Comparison of ENCODE assay signal across 9 cellular contexts in genomic region chr3:50338989-50339388, GRCh38. TPM values are rescaled to one million over a fixed set of nuclear protein-coding genes. Genes with fewer than 3 reads are reported as not detected.
DNase-seq lines count a peak whose midpoint lies in the region; ATAC-seq and TF ChIP-seq lines count a peak whose summit lies in the region.
"Had no signal": no experiment of that assay in that cellular context is flagged by ENCODE, and none has a peak within 500 bp of the region (broad histone marks: within the 10 kb centered on the region; RNA-seq: fewer than 3 reads in every experiment).

No MANE protein-coding gene starts in this region.

- peaks cover 2% of the 10 kb centered on the region for H3K36me3 ChIP-seq in GM06990 (ENCODE audit: control insufficient read depth, insufficient read depth, low read length)
- H3K36me3 ChIP-seq in sigmoid colon: no peaks in the 10 kb centered on the region
- no peaks in the 10 kb centered on the region for H3K36me3 ChIP-seq in A673 (ENCODE audit: insufficient read depth, low read length, poor library complexity, severe bottlenecking)

- no peak for TF ChIP-seq EP300 in sigmoid colon (IDR thresholded peaks at IDR 0.05)

- DNase-seq in GM06990 (ENCODE audit: extremely low read depth, insufficient read length) (no peak), NOMO-1 treated with dmso at 0.1 percent for 144 hours (lab: John Stamatoyannopoulos, UW; ENCODE audit: unreplicated experiment) (peak; percentile 28), coronary artery (ENCODE audit: low spot score) (no peak), sigmoid colon (no peak), A673 (ENCODE audit: low spot score) (no peak), NCI-H82 treated with DMSO at 0.1 percent for 48 hours (lab: John Stamatoyannopoulos, UW; ENCODE audit: unreplicated experiment) (no peak)

- H3K27ac ChIP-seq in coronary artery (peak overlapping the region; percentile 95 to 99), sigmoid colon (peak overlapping the region; percentile 93 to 100 (median 98)), A673 (ENCODE audit: low read depth, low read length, poor library complexity, severe bottlenecking) (no peak overlapping the region)

- CTCF ChIA-PET in A673 (lab: Charles Lee): no interaction called here

- BruUV-seq in A673 (replicated peaks; lab: Mats Ljungman, UMichigan): no TSS peak

- no peak for ATAC-seq in HG02798 (IDR thresholded peaks at IDR 0.05; ENCODE audit: poor library complexity, unreplicated experiment)
- no peak for ATAC-seq in HG03439 (IDR thresholded peaks at IDR 0.05; ENCODE audit: unreplicated experiment)
- ATAC-seq: activated CD4-positive, CD25-positive, alpha-beta regulatory T cell treated with anti-CD3 and anti-CD28 coated beads, Interleukin-2, amount 50 U/mL, for 24 hours had no signal

- H3K4me1 ChIP-seq in sigmoid colon: peaks cover 0 to 70% (median 67%) of the 10 kb centered on the region in 4 donors
- no peaks in the 10 kb centered on the region for H3K4me1 ChIP-seq in A673 (ENCODE audit: insufficient read depth, low read length, poor library complexity, severe bottlenecking)

- TF ChIP-seq CTCF in GM06990 (IDR thresholded peaks at IDR 0.05; ENCODE audit: insufficient read depth, low read length, poor library complexity, severe bottlenecking): no peak
- TF ChIP-seq CTCF in coronary artery (IDR thresholded peaks at IDR 0.05): no peak
- no peak for TF ChIP-seq CTCF in sigmoid colon (IDR thresholded peaks at IDR 0.05)
- TF ChIP-seq CTCF in A673 (conservative IDR thresholded peaks at IDR 0.05; ENCODE audit: low read depth, low read length): no peak

- H3K4me3 ChIP-seq in GM06990 (replicated peaks; ENCODE audit: low read depth, low read length) (peak overlapping the region; percentile 93), coronary artery (peak overlapping the region; percentile 91), sigmoid colon (peak overlapping the region in 1 of 4 donors; percentile 83), A673 (ENCODE audit: low read depth, low read length, poor library complexity, severe bottlenecking) (no peak overlapping the region)

- POLR2A ChIA-PET in A673 (lab: Charles Lee; ENCODE audit: low non-redundant PET): interaction anchor here (0.7 kb wide), 1 partner anchor 10 kb away, joined by 27 read pairs; no protein-coding TSS in a partner anchor

- H3K9me3 ChIP-seq in sigmoid colon: no peaks in the 10 kb centered on the region
- H3K9me3 ChIP-seq in A673 (ENCODE audit: low read depth, low read length, poor library complexity, severe bottlenecking): no peaks in the 10 kb centered on the region

- 54 to 76% methylated on average over 4 of the region's 4 CpGs for WGBS in sigmoid colon, 2 donors

- intact Hi-C loops in sigmoid colon (cut with DNase I) (no loop called here), A673 (cut with micrococcal nuclease; ENCODE audit: unreplicated experiment) (no loop called here)

- no peak for TF ChIP-seq POLR2A in sigmoid colon (IDR thresholded peaks at IDR 0.05)

- H3K27me3 ChIP-seq in GM06990 (replicated peaks; ENCODE audit: control insufficient read depth, insufficient read depth, low read length): no peaks in the 10 kb centered on the region
- no peaks in the 10 kb centered on the region for H3K27me3 ChIP-seq in sigmoid colon
- H3K27me3 ChIP-seq in A673 (replicated peaks; ENCODE audit: insufficient read depth, low read depth, low read length, poor library complexity): no peaks in the 10 kb centered on the region

RNA-seq across cellular contexts. Expression of gene RASSF1, which starts 1.6 kb away (rescaled TPM):
- total RNA-seq in sigmoid colon: 10 to 100 TPM; 27.4 to 29.8 (median 28.5) TPM
- polyA plus RNA-seq in sigmoid colon: 10 to 100 TPM; 16.4 to 41.7 (median 21.0) TPM
- total RNA-seq in A673 (2021): 10.2 and 14.4 TPM in 2 replicates

RNA-seq across cellular contexts. Expression of gene ZMYND10, which starts 6.5 kb away (rescaled TPM):
- 1 to 10 TPM in 1 of 4 donors, not detected in 3; 1.2 TPM for total RNA-seq in sigmoid colon
- under 1 TPM in 1 of 3 donors, not detected in 2; 0.77 TPM for polyA plus RNA-seq in sigmoid colon
- 0.67 and 1.0 TPM in 2 replicates for total RNA-seq in A673 (2021)

RNA-seq across cellular contexts. Expression of gene TUSC2, which starts 11.0 kb away (rescaled TPM):
- 10 to 100 TPM; 23.2 to 54.7 (median 38.0) TPM for total RNA-seq in sigmoid colon
- polyA plus RNA-seq in sigmoid colon: 10 to 100 TPM; 28.7 to 37.1 (median 33.0) TPM
- 14.6 and 15.2 TPM in 2 replicates for total RNA-seq in A673 (2021)

RNA-seq across cellular contexts. Expression of gene NPRL2, which starts 11.6 kb away (rescaled TPM):
- total RNA-seq in sigmoid colon: 10 to 100 TPM; 19.1 to 28.5 (median 19.2) TPM
- 10 to 100 TPM; 16.8 to 22.2 (median 18.7) TPM for polyA plus RNA-seq in sigmoid colon
- total RNA-seq in A673 (2021): 15.2 and 16.0 TPM in 2 replicates

RNA-seq across cellular contexts. Expression of gene CYB561D2, which starts 11.7 kb away (rescaled TPM):
- total RNA-seq in sigmoid colon (10 to 100 TPM in 1 of 4 donors, 1 to 10 TPM in 3; 6.8 to 12.7 (median 8.2) TPM), A673 (2021) (7.9 and 8.2 TPM in 2 replicates)
- 10 to 100 TPM; 10.8 to 46.0 (median 14.8) TPM for polyA plus RNA-seq in sigmoid colon
